8 cellular contexts compared by ENCODE assay signal in genomic region chr17:64025732-64026294, GRCh38. TPM values are rescaled to one million over a fixed set of nuclear protein-coding genes. Genes with fewer than 3 reads are reported as not detected.
DNase-seq lines count a peak whose midpoint lies in the region; ATAC-seq and TF ChIP-seq lines count a peak whose summit lies in the region.

No MANE protein-coding gene starts in this region.

- peaks cover 0 to 8% (median 2%) of the 10 kb centered on the region in 4 donors for H3K4me1 ChIP-seq in liver (ENCODE audit: control insufficient read depth in 4 of 4, insufficient read depth in 4 of 4, low read length in 3 of 4)

- peak; percentile 68 for DNase-seq in NCI-H460 (ENCODE audit: extremely low read depth, low read depth)
- peak; percentile 82 for DNase-seq in activated CD4-positive, CD25-positive, alpha-beta regulatory T cell treated with anti-CD3 and anti-CD28 coated beads, Interleukin-2, amount 50 U/mL, for 16 hours (ENCODE audit: low read depth, low spot score)
- peak; percentile 58 for DNase-seq in cerebellar cortex (ENCODE audit: low spot score)
- DNase-seq in stimulated activated CD4-positive, alpha-beta T cell treated with anti-CD3 and anti-CD28 coated beads, Interleukin-4, amount 100 ng/mL, for 4 hours, result peak; percentile 78 to 89

- H3K36me3 ChIP-seq in liver (ENCODE audit: control insufficient read depth in 4 of 4, insufficient read depth in 3 of 4, low read depth in 1 of 4, low read length in 3 of 4), result no peaks in the 10 kb centered on the region

- ATAC-seq in HG03159 (IDR thresholded peaks at IDR 0.05; ENCODE audit: unreplicated experiment), result peak; percentile 63
- ATAC-seq in GM21526 (IDR thresholded peaks at IDR 0.05; ENCODE audit: low FRiP score, unreplicated experiment), result no peak

- WGBS in liver, result 4% methylated on average over 21 of the region's 21 CpGs

- H3K9ac ChIP-seq in liver (ENCODE audit: low read depth in 1 of 2, low read length in 2 of 2), result no peak overlapping the region

- H3K27me3 ChIP-seq in liver (ENCODE audit: control insufficient read depth in 4 of 4, insufficient read depth in 4 of 4, low read length in 3 of 4), result no peaks in the 10 kb centered on the region

- H3K9me3 ChIP-seq in liver (ENCODE audit: control insufficient read depth in 4 of 4, low read length in 3 of 4), result no peaks in the 10 kb centered on the region

- peak; percentile 81 to 88 for TF ChIP-seq RAD21 in liver (IDR thresholded peaks at IDR 0.05)

- H3K27ac ChIP-seq in liver (ENCODE audit: low read depth in 1 of 2, low read length in 2 of 2), result peak overlapping the region in 1 of 2 donors; percentile 22

- H3K4me3 ChIP-seq in GM12875 (ENCODE audit: low read depth, low read length) (no peak overlapping the region), liver (ENCODE audit: low read depth in 1 of 3, low read length in 3 of 3) (peak overlapping the region in 1 of 3 donors; percentile 22)

- TF ChIP-seq CTCF in GM12875 (IDR thresholded peaks at IDR 0.05; ENCODE audit: borderline replicate concordance, insufficient read depth, low read depth, low read length) (peak; percentile 96), liver (IDR thresholded peaks at IDR 0.05; ENCODE audit: low read depth, low read length, missing input control) (peak; percentile 73)

TF ChIP-seq in liver, 16 proteins besides CTCF, POLR2A, EP300 and RAD21:
- TF ChIP-seq HNF4G (IDR thresholded peaks at IDR 0.05) (no peak), FOXA2 (IDR thresholded peaks at IDR 0.05) (no peak), YY1 (IDR thresholded peaks at IDR 0.05) (peak; percentile 12), SP1 (IDR thresholded peaks at IDR 0.05) (peak; percentile 13), NR2F2 (IDR thresholded peaks at IDR 0.05) (peak; percentile 28), RXRA (IDR thresholded peaks at IDR 0.05) (no peak), JUND (IDR thresholded peaks at IDR 0.05) (no peak), HNF4A (conservative IDR thresholded peaks at IDR 0.05) (no peak), EGR1 (IDR thresholded peaks at IDR 0.05; ENCODE audit: low read depth in 2 of 2) (no peak), GABPA (IDR thresholded peaks at IDR 0.05 in 1 of 2, conservative IDR thresholded peaks at IDR 0.05 in 1 of 2) (no peak), REST (IDR thresholded peaks at IDR 0.05) (no peak)

RNA-seq across cellular contexts. Expression of gene ICAM2, which starts 5.4 kb away (rescaled TPM):
- total RNA-seq in NCI-H460 (2014; rRNA removed; shearing (Covaris generic)), result not detected in 2 replicates
- 1.2 TPM in 1 of 2 replicates, not detected in the other for polyA plus RNA-seq in NCI-H460 (2014; cell fraction: nucleus; rRNA removed)
- total RNA-seq in liver, result 10 to 100 TPM; 10.1 to 17.5 TPM
- 10 to 100 TPM in 1 of 2 donors, 1 to 10 TPM in 1; 9.6 to 14.7 TPM for polyA plus RNA-seq in liver

RNA-seq across cellular contexts. Expression of gene PRR29, which starts 27.7 kb away (rescaled TPM):
- total RNA-seq in NCI-H460 (2014; rRNA removed; shearing (Covaris generic)), result not detected in 2 replicates
- polyA plus RNA-seq in NCI-H460 (2014; cell fraction: nucleus; rRNA removed), result not detected in 2 replicates
- under 1 TPM in 1 of 2 donors, not detected in 1; 0.14 TPM for total RNA-seq in liver
- under 1 TPM; 0.02 to 0.35 TPM for polyA plus RNA-seq in liver

RNA-seq across cellular contexts. Expression of gene SCN4A, which starts 53.1 kb away (rescaled TPM):
- 0.06 and 0.77 TPM in 2 replicates for total RNA-seq in NCI-H460 (2014; rRNA removed; shearing (Covaris generic))
- polyA plus RNA-seq in NCI-H460 (2014; cell fraction: nucleus; rRNA removed), result 0.14 TPM in 1 of 2 replicates, not detected in the other
- total RNA-seq in liver, result 1 to 10 TPM in 1 of 2 donors, under 1 TPM in 1; 0.70 to 1.3 TPM
- under 1 TPM; 0.04 to 0.15 TPM for polyA plus RNA-seq in liver

Comparison
In these comparisons a context has a peak if more than half of its experiments do, and no peak if none do; other contexts are left out.
1. RNA of gene ICAM2, which starts 5.4 kb away (total RNA-seq): 10.1 to 17.5 TPM in liver; not detected in NCI-H460; every median in the first group is over 10 times any median in the second.
2. Peak in every context shown above with its lines, with median percentiles within 50 percentile points of each other: DNase-seq.